2 cellular contexts compared by ENCODE assay signal in the genomic region with DNA sequence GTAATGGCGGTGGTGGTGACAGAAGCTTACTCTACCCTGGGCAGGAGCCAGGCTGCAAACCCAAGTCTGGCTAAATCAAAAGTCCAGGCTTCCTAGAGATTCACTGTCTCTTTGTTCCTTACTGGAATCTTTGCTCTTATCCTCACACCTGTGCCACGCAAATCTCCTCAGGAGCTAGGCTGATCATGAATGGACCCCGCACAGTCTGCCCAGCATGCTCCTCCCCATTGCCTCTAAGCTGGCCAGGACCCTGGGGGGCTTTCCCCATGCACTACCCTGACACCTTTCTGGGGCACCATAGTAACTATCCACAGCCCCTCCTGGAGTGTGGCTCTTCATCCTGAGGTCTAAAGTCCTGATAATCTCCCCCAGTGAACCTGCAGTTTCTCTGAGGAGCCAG. TPM values are rescaled to one million over a fixed set of nuclear protein-coding genes. Genes with fewer than 3 reads are reported as not detected.
"Had no signal": no experiment of that assay in that cellular context is flagged by ENCODE, and none has a peak within 500 bp of the region (broad histone marks: within the 10 kb centered on the region; RNA-seq: fewer than 3 reads in every experiment).

No MANE protein-coding gene starts in this region.

RNA-seq across cellular contexts. Expression of a gene that starts 7.3 kb away (rescaled TPM):
- total RNA-seq: HepG2, HT-29 had no signal
- polyA plus RNA-seq: HepG2 had no signal
